Comparison of ENCODE assay signal across 15 cellular contexts in the genomic region with DNA sequence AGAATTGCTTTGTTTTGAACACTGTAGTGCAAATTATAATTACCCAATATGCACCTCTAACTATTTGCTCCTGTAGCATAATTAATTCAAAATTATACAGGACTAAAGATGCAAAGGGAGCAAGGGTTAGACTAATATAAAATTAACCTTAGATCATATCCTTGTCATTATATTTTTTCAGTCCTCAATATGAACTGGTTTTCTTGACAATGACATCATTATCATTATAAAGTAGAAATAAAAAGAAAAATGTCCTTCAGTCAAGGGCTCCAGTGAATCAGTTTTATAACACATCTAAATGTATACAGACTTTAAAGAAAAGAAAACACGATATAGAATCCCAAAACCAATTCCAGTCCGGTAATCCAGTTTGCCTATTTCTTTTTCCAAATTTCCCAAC. TPM values are rescaled to one million over a fixed set of nuclear protein-coding genes. Genes with fewer than 3 reads are reported as not detected.
DNase-seq lines count a peak whose midpoint lies in the region; ATAC-seq and TF ChIP-seq lines count a peak whose summit lies in the region.
"Had no signal": no experiment of that assay in that cellular context is flagged by ENCODE, and none has a peak within 500 bp of the region (broad histone marks: within the 10 kb centered on the region; RNA-seq: fewer than 3 reads in every experiment).

No MANE protein-coding gene starts in this region.

- H3K4me3 ChIP-seq in ACC112 (ENCODE audit: low read depth, low read length), result no peak overlapping the region
- H3K4me3 ChIP-seq in IMR-90 (ENCODE audit: insufficient read depth, low read depth, low read length), result no peak overlapping the region
- no peak overlapping the region for H3K4me3 ChIP-seq in left lung
- no peak overlapping the region for H3K4me3 ChIP-seq in upper lobe of right lung
- no peak overlapping the region for H3K4me3 ChIP-seq in uterus
- no peak overlapping the region for H3K4me3 ChIP-seq in naive thymus-derived CD4-positive, alpha-beta T cell (ENCODE audit: low read length)
- H3K4me3 ChIP-seq: GM23338 had no signal

- no peak overlapping the region for H4K5ac ChIP-seq in IMR-90 (ENCODE audit: low read depth, low read length)

- H3K4me1 ChIP-seq in ACC112 (ENCODE audit: control insufficient read depth, insufficient read depth, low read length, unreplicated experiment) (peaks cover 70% of the 10 kb centered on the region), IMR-90 (ENCODE audit: control insufficient read depth, insufficient read depth, low read length) (peaks cover 2% of the 10 kb centered on the region; the same call in 1 of the 2 replicates), left lung (peaks cover 16 to 99% of the 10 kb centered on the region in 2 donors), upper lobe of right lung (peaks cover 37% of the 10 kb centered on the region), uterus (no peaks in the 10 kb centered on the region)
- peaks cover 0 to 12% of the 10 kb centered on the region in 2 donors for H3K4me1 ChIP-seq in naive thymus-derived CD4-positive, alpha-beta T cell (ENCODE audit: control insufficient read depth in 2 of 2, insufficient read depth in 2 of 2, low read length in 2 of 2)
- H3K4me1 ChIP-seq: Caco-2 had no signal

- no peak overlapping the region for H3K9ac ChIP-seq in IMR-90 (ENCODE audit: low read depth, low read length)

- in situ Hi-C loops in IMR-90 (cut with MboI; ENCODE audit: low sequenced_read_pairs), result no loop called here

- H3K36me3 Mint-ChIP-seq in activated T-helper 1 cell treated with anti-CD3 and anti-CD28 coated beads, Interleukin-12 subunit alpha, Interleukin-12 subunit beta, Interleukin-2, Interleukin-4 antibody, amounts not matched to agents 30 ng/mL and 10 ng/mL and 1 ng/mL, durations not matched to agents 14 hours and 24 hours and 36 hours (ENCODE audit: low read depth), result peaks cover 3% of the 10 kb centered on the region
- H3K36me3 Mint-ChIP-seq in naive thymus-derived CD4-positive, alpha-beta T cell, result peaks cover 0 to 9% (median 5%) of the 10 kb centered on the region in 5 donors
- H3K36me3 Mint-ChIP-seq: IgD-negative memory B cell had no signal

- H4K20me1 ChIP-seq in IMR-90 (ENCODE audit: insufficient read depth, low read length), result no peaks in the 10 kb centered on the region

- no peak overlapping the region for H2AK9ac ChIP-seq in IMR-90 (replicated peaks; ENCODE audit: low read depth, low read length, poor library complexity)

- H3K27ac ChIP-seq in ACC112 (ENCODE audit: low read depth, low read length) (peak overlapping the region; percentile 85), IMR-90 (ENCODE audit: insufficient read depth, low read length) (no peak overlapping the region), left lung (peak overlapping the region; percentile 23 to 94), upper lobe of right lung (peak overlapping the region; percentile 26), uterus (no peak overlapping the region)
- no peak overlapping the region for H3K27ac ChIP-seq in naive thymus-derived CD4-positive, alpha-beta T cell (ENCODE audit: low read depth, low read length)

- H2AK5ac ChIP-seq in IMR-90 (ENCODE audit: low read depth, low read length), result no peak overlapping the region

- 0 out of 3 replicates have a peak overlapping the region, but pooled peaks have one; percentile 8 for H2BK15ac ChIP-seq in IMR-90 (ENCODE audit: low read depth, low read length)

- TF ChIP-seq RAD21 in IMR-90 (IDR thresholded peaks at IDR 0.05; ENCODE audit: low read length), result no peak

- no peak for TF ChIP-seq POLR2A in IMR-90 (IDR thresholded peaks at IDR 0.05; ENCODE audit: low read depth, low read length)
- TF ChIP-seq POLR2A in uterus (IDR thresholded peaks at IDR 0.05), result no peak

- no TSS peak for BruUV-seq in IMR-90 (replicated peaks; lab: Mats Ljungman, UMichigan)

- no peak overlapping the region for H3K18ac ChIP-seq in IMR-90 (ENCODE audit: low read depth, low read length)

- no peak overlapping the region for H3K27ac Mint-ChIP-seq in activated T-helper 1 cell treated with anti-CD3 and anti-CD28 coated beads, Interleukin-12 subunit alpha, Interleukin-12 subunit beta, Interleukin-2, Interleukin-4 antibody, amounts not matched to agents 30 ng/mL and 10 ng/mL and 1 ng/mL, durations not matched to agents 14 hours and 24 hours and 36 hours
- no peak overlapping the region for H3K27ac Mint-ChIP-seq in naive thymus-derived CD4-positive, alpha-beta T cell
- H3K27ac Mint-ChIP-seq: GM23338, IgD-negative memory B cell had no signal

- no peak overlapping the region for H3K4me2 ChIP-seq in IMR-90 (ENCODE audit: low read depth, low read length)
- H3K4me2 ChIP-seq: GM23338 had no signal

- no peak overlapping the region for H2BK5ac ChIP-seq in IMR-90 (ENCODE audit: low read depth, low read length, poor library complexity, severe bottlenecking)

- H2AFZ ChIP-seq in ACC112 (ENCODE audit: low read length, unreplicated experiment), result no peak overlapping the region
- H2AFZ ChIP-seq in IMR-90 (replicated peaks; ENCODE audit: low read length, poor library complexity), result no peak overlapping the region
- H2AFZ ChIP-seq: GM23338 had no signal

- H2BK20ac ChIP-seq in IMR-90 (ENCODE audit: low read depth, low read length), result no peak overlapping the region

- dilution Hi-C loops in IMR-90 (cut with HindIII; ENCODE audit: low sequenced_read_pairs, unreplicated experiment), result no loop called here

- intact Hi-C loops in IMR-90 (cut with micrococcal nuclease) (no loop called here), left lung (cut with DNase I) (no loop called here), upper lobe of right lung (cut with DNase I) (no loop called here), uterus (cut with DNase I; ENCODE audit: low total_unique reads) (no loop called here)
- intact Hi-C loops in activated T-helper 1 cell treated with anti-CD3 and anti-CD28 coated beads, Interleukin-12 subunit alpha, Interleukin-12 subunit beta, Interleukin-2, Interleukin-4 antibody, amounts not matched to agents 30 ng/mL and 10 ng/mL and 1 ng/mL, durations not matched to agents 14 hours and 24 hours and 36 hours (cut with micrococcal nuclease), result no loop called here
- intact Hi-C loops in naive thymus-derived CD4-positive, alpha-beta T cell (cut with micrococcal nuclease), result no loop called here

- H3K79me2 ChIP-seq in ACC112 (ENCODE audit: control insufficient read depth, insufficient read depth, low read length, unreplicated experiment), result peaks cover 70% of the 10 kb centered on the region

- DNase-seq in IMR-90 (no peak), left lung (no peak), upper lobe of right lung (no peak), uterus (no peak)
- DNase-seq in activated T-helper 1 cell treated with anti-CD3 and anti-CD28 coated beads, Interleukin-12 subunit alpha, Interleukin-12 subunit beta, Interleukin-2, Interleukin-4 antibody, amounts not matched to agents 30 ng/mL and 10 ng/mL and 1 ng/mL, durations not matched to agents 14 hours and 24 hours and 36 hours (ENCODE audit: low spot score), result no peak
- no peak for DNase-seq in naive thymus-derived CD4-positive, alpha-beta T cell
- DNase-seq: Caco-2; CD8-positive, alpha-beta memory T cell; DND-41; GDM1; H7; KG1 had no signal

- H3K4me3 Mint-ChIP-seq in activated T-helper 1 cell treated with anti-CD3 and anti-CD28 coated beads, Interleukin-12 subunit alpha, Interleukin-12 subunit beta, Interleukin-2, Interleukin-4 antibody, amounts not matched to agents 30 ng/mL and 10 ng/mL and 1 ng/mL, durations not matched to agents 14 hours and 24 hours and 36 hours, result no peak overlapping the region
- no peak overlapping the region for H3K4me3 Mint-ChIP-seq in naive thymus-derived CD4-positive, alpha-beta T cell
- H3K4me3 Mint-ChIP-seq: CD8-positive, alpha-beta memory T cell; GM23338; IgD-negative memory B cell had no signal

- H3K27me3 ChIP-seq in ACC112 (ENCODE audit: insufficient read depth, low read length), result no peaks in the 10 kb centered on the region
- no peaks in the 10 kb centered on the region for H3K27me3 ChIP-seq in IMR-90 (ENCODE audit: control insufficient read depth, insufficient read depth, low read length)
- H3K27me3 ChIP-seq in left lung, result no peaks in the 10 kb centered on the region
- H3K27me3 ChIP-seq in upper lobe of right lung, result no peaks in the 10 kb centered on the region
- no peaks in the 10 kb centered on the region for H3K27me3 ChIP-seq in uterus
- H3K27me3 ChIP-seq in naive thymus-derived CD4-positive, alpha-beta T cell (ENCODE audit: control insufficient read depth in 2 of 2, insufficient read depth in 2 of 2, low read length in 2 of 2), result no peaks in the 10 kb centered on the region

- peak overlapping the region; percentile 8; the same call in 1 of the 2 replicates for H2BK120ac ChIP-seq in IMR-90 (ENCODE audit: low read depth, low read length)

- H4K91ac ChIP-seq in IMR-90 (ENCODE audit: insufficient read depth, low read depth, low read length), result no peak overlapping the region

- no peak overlapping the region for H3K14ac ChIP-seq in IMR-90 (replicated peaks; ENCODE audit: low read depth, low read length)

- no peak for TF ChIP-seq CTCF in IMR-90 (conservative IDR thresholded peaks at IDR 0.05; ENCODE audit: low read depth, low read length)
- TF ChIP-seq CTCF in left lung (IDR thresholded peaks at IDR 0.05), result no peak
- TF ChIP-seq CTCF in upper lobe of right lung (IDR thresholded peaks at IDR 0.05), result no peak
- no peak for TF ChIP-seq CTCF in uterus (IDR thresholded peaks at IDR 0.05)

- no peaks in the 10 kb centered on the region for H3K36me3 ChIP-seq in ACC112 (ENCODE audit: insufficient read depth, low read length)
- H3K36me3 ChIP-seq in IMR-90 (ENCODE audit: control insufficient read depth, insufficient read depth, low read length), result no peaks in the 10 kb centered on the region
- no peaks in the 10 kb centered on the region for H3K36me3 ChIP-seq in left lung
- no peaks in the 10 kb centered on the region for H3K36me3 ChIP-seq in upper lobe of right lung
- no peaks in the 10 kb centered on the region for H3K36me3 ChIP-seq in uterus
- no peaks in the 10 kb centered on the region for H3K36me3 ChIP-seq in naive thymus-derived CD4-positive, alpha-beta T cell (ENCODE audit: control insufficient read depth in 2 of 3, insufficient read depth in 3 of 3, low read length in 3 of 3)

- POLR2A ChIA-PET in IMR-90 (lab: Charles Lee; ENCODE audit: unreplicated experiment), result no interaction called here
- POLR2A ChIA-PET in naive thymus-derived CD4-positive, alpha-beta T cell (lab: Charles Lee), result interaction anchor here (0.9 kb wide), 1 partner anchor 16 kb away, joined by 3 read pairs; the partner anchor contains the start of gene DPYD

- H3K4me1 Mint-ChIP-seq in activated T-helper 1 cell treated with anti-CD3 and anti-CD28 coated beads, Interleukin-12 subunit alpha, Interleukin-12 subunit beta, Interleukin-2, Interleukin-4 antibody, amounts not matched to agents 30 ng/mL and 10 ng/mL and 1 ng/mL, durations not matched to agents 14 hours and 24 hours and 36 hours (ENCODE audit: low read depth), result peaks cover 34% of the 10 kb centered on the region
- peaks cover 21 to 51% (median 40%) of the 10 kb centered on the region in 7 donors for H3K4me1 Mint-ChIP-seq in naive thymus-derived CD4-positive, alpha-beta T cell

- CTCF ChIA-PET in IMR-90 (lab: Yijun Ruan, JAX), result no interaction called here
- CTCF ChIA-PET in naive thymus-derived CD4-positive, alpha-beta T cell (lab: Charles Lee), result no interaction called here

- H3K9me1 ChIP-seq in IMR-90 (ENCODE audit: insufficient read depth, low read length), result no peaks in the 10 kb centered on the region; the same call in 1 of the 2 replicates

- WGBS in IMR-90 (ENCODE audit: extremely low coverage in 2 of 2, insufficient read length in 1 of 2), 2 experiments, result no CpG with 5 or more reads among the region's 2 CpGs

- no peak overlapping the region for H3K23ac ChIP-seq in IMR-90 (ENCODE audit: low read depth, low read length)

- no peak for ATAC-seq in IMR-90 (ENCODE audit: low read depth)
- ATAC-seq in left lung, result no peak
- ATAC-seq in upper lobe of right lung, result no peak
- ATAC-seq in naive thymus-derived CD4-positive, alpha-beta T cell, result no peak
- ATAC-seq: GM23338 had no signal

- H3K9me3 Mint-ChIP-seq in activated T-helper 1 cell treated with anti-CD3 and anti-CD28 coated beads, Interleukin-12 subunit alpha, Interleukin-12 subunit beta, Interleukin-2, Interleukin-4 antibody, amounts not matched to agents 30 ng/mL and 10 ng/mL and 1 ng/mL, durations not matched to agents 14 hours and 24 hours and 36 hours, result no peaks in the 10 kb centered on the region
- peaks cover 0 to 5% (median 2%) of the 10 kb centered on the region in 11 donors for H3K9me3 Mint-ChIP-seq in naive thymus-derived CD4-positive, alpha-beta T cell
- H3K9me3 Mint-ChIP-seq: GM23338, IgD-negative memory B cell had no signal

- H3K27me3 Mint-ChIP-seq in activated T-helper 1 cell treated with anti-CD3 and anti-CD28 coated beads, Interleukin-12 subunit alpha, Interleukin-12 subunit beta, Interleukin-2, Interleukin-4 antibody, amounts not matched to agents 30 ng/mL and 10 ng/mL and 1 ng/mL, durations not matched to agents 14 hours and 24 hours and 36 hours (ENCODE audit: insufficient read depth), result no peaks in the 10 kb centered on the region
- no peaks in the 10 kb centered on the region for H3K27me3 Mint-ChIP-seq in naive thymus-derived CD4-positive, alpha-beta T cell
- H3K27me3 Mint-ChIP-seq: CD8-positive, alpha-beta memory T cell; IgD-negative memory B cell had no signal

- H4K8ac ChIP-seq in IMR-90 (ENCODE audit: low read depth in 2 of 2, low read length in 2 of 2), result no peak overlapping the region

- H3K9me3 ChIP-seq in IMR-90 (ENCODE audit: control insufficient read depth, insufficient read depth, low read length), result no peaks in the 10 kb centered on the region
- H3K9me3 ChIP-seq in left lung, result no peaks in the 10 kb centered on the region
- no peaks in the 10 kb centered on the region for H3K9me3 ChIP-seq in upper lobe of right lung
- H3K9me3 ChIP-seq in uterus, result no peaks in the 10 kb centered on the region
- no peaks in the 10 kb centered on the region for H3K9me3 ChIP-seq in naive thymus-derived CD4-positive, alpha-beta T cell (ENCODE audit: control insufficient read depth in 2 of 3, low read length in 3 of 3)
- H3K9me3 ChIP-seq: Caco-2 had no signal

- peaks cover 7 to 18% of the 10 kb centered on the region in 2 experiments for H3K79me1 ChIP-seq in IMR-90 (ENCODE audit: low read depth in 1 of 2, low read length in 2 of 2)

- H3K4ac ChIP-seq in IMR-90 (ENCODE audit: low read depth, low read length), result no peak overlapping the region

- no peak overlapping the region for H3K56ac ChIP-seq in IMR-90 (ENCODE audit: extremely low read depth, insufficient read depth, low read length)

RNA-seq across cellular contexts. Expression of gene DPYD, which starts 15.7 kb away (rescaled TPM):
- total RNA-seq in IMR-90 (2012; rRNA removed) (47.3 and 58.3 TPM in 2 replicates), left lung (100 to 1,000 TPM in 1 of 2 donors, 10 to 100 TPM in 1; 63.3 to 106 TPM), upper lobe of right lung (82.7 TPM), uterus (10 to 100 TPM; 30.9 to 66.6 (median 48.2) TPM)
- 7.2 and 9.3 TPM in 2 replicates for polyA plus RNA-seq in IMR-90 (2012; rRNA removed)
- polyA plus RNA-seq in IMR-90 (2012; cell fraction: cytosol; rRNA removed), result 2.6 and 4.4 TPM in 2 replicates
- 1.5 and 8.5 TPM in 2 replicates for polyA plus RNA-seq in IMR-90 (2012; cell fraction: nucleus; rRNA removed; ENCODE audit: low replicate concordance)
- total RNA-seq in activated T-helper 1 cell treated with anti-CD3 and anti-CD28 coated beads, Interleukin-12 subunit alpha, Interleukin-12 subunit beta, Interleukin-2, Interleukin-4 antibody, amounts not matched to agents 30 ng/mL and 10 ng/mL and 1 ng/mL, durations not matched to agents 14 hours and 24 hours and 36 hours, result 16.2 and 17.9 TPM in 2 replicates
- total RNA-seq in naive thymus-derived CD4-positive, alpha-beta T cell, result 10 to 100 TPM; 52.6 to 87.2 (median 57.4) TPM
- polyA plus RNA-seq in naive thymus-derived CD4-positive, alpha-beta T cell, result 10 to 100 TPM; 55.6 to 61.2 TPM

Comparison
In these comparisons a context has a peak if more than half of its experiments do, and no peak if none do; other contexts are left out.
1. H3K27ac ChIP-seq: peak in ACC112 (single experiment), left lung (2 of 2) and upper lobe of right lung (single experiment); none in IMR-90 (single experiment), uterus (0 of 2) and naive thymus-derived CD4-positive, alpha-beta T cell (single experiment).